In the genomic region with DNA sequence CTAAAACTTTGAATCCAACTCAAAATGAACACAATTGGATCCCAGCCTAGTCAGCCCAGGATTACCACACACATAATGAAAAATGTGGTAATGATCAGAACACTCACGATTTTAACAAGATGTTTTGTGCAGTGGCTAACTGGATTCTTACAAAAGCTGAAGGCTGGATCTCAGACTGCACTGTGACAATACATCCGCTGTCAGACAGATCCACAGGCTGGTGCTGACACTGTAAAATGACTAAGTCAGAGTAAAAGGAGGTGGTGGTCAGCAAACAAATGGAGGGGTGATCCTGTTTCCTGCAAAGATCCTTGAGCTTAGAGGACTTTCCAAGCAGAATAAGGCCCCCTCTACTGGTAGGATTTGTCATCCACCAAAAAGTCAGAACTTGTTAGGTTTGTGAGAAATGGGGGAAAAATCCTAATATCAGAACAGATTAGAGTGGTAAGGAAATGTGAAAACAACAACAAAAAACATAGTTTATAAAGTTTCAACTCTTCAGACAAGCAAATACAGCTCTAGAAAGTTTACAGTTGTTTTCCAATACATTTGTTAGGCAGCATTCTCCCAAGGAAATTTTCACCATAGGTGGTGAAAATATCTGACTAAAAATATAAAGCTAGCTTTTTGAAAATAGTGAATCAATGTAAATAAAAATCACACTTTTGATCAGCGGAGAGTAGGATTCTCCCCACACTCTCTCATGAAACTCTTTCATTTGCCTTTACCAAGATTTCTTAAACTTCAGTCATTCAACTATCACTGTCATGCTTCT, we compare ENCODE assay signal across 10 cellular contexts.
DNase-seq lines count a peak whose midpoint lies in the region; ATAC-seq and TF ChIP-seq lines count a peak whose summit lies in the region.
"Had no signal": no experiment of that assay in that cellular context is flagged by ENCODE, and none has a peak within 500 bp of the region (broad histone marks: within the 10 kb centered on the region; RNA-seq: fewer than 3 reads in every experiment).

No MANE protein-coding gene starts in this region.

- no peaks in the 10 kb centered on the region for H3K9me2 ChIP-seq in PC-9 (ENCODE audit: insufficient read depth)

- H3K4me3 Mint-ChIP-seq in nephron: peak overlapping the region; percentile 45 to 74 (median 71)
- H3K4me3 Mint-ChIP-seq in activated naive CD8-positive, alpha-beta T cell treated with anti-CD3 and anti-CD28 coated beads, Interleukin-2, amount 50 U/mL, for 24 hours: no peak overlapping the region
- H3K4me3 Mint-ChIP-seq: T-helper 1 cell treated with Interleukin-12 subunit alpha and Interleukin-12 subunit beta and Interleukin-4 antibody, amounts not matched to agents 30 μg/mL and 1 μg/mL, for 36 hours had no signal

- H3K9me3 Mint-ChIP-seq in nephron: peaks cover 7% of the 10 kb centered on the region
- H3K9me3 Mint-ChIP-seq in activated naive CD8-positive, alpha-beta T cell treated with anti-CD3 and anti-CD28 coated beads, Interleukin-2, amount 50 U/mL, for 24 hours: peaks cover 4% of the 10 kb centered on the region

- no peaks in the 10 kb centered on the region for H3K9me3 ChIP-seq in PC-9 (ENCODE audit: insufficient read depth, low read depth)

- intact Hi-C loops in PC-9 (cut with micrococcal nuclease; ENCODE audit: unreplicated experiment): loop anchor here (1.0 to 10.0 kb wide), 4 partner anchors 118 to 442 kb away; no protein-coding TSS in a partner anchor

- BruUV-seq in PC-9 (replicated peaks; lab: Mats Ljungman, UMichigan): no TSS peak

- no peaks in the 10 kb centered on the region for H3K79me2 ChIP-seq in PC-9 (ENCODE audit: low read depth)

- H3K36me3 Mint-ChIP-seq in nephron (ENCODE audit: low read depth): peaks cover 5% of the 10 kb centered on the region
- peaks cover 2% of the 10 kb centered on the region for H3K36me3 Mint-ChIP-seq in activated naive CD8-positive, alpha-beta T cell treated with anti-CD3 and anti-CD28 coated beads, Interleukin-2, amount 50 U/mL, for 24 hours (ENCODE audit: low read depth)

- H3K27ac ChIP-seq in PC-9: no peak overlapping the region

- no peaks in the 10 kb centered on the region for H3F3A ChIP-seq in PC-9 (ENCODE audit: insufficient read depth, low read depth)

- H4K20me1 ChIP-seq in PC-9 (ENCODE audit: insufficient read depth): no peaks in the 10 kb centered on the region

- peaks cover 4% of the 10 kb centered on the region for H3K27me3 Mint-ChIP-seq in nephron (ENCODE audit: low read depth)
- H3K27me3 Mint-ChIP-seq in activated naive CD8-positive, alpha-beta T cell treated with anti-CD3 and anti-CD28 coated beads, Interleukin-2, amount 50 U/mL, for 24 hours: no peaks in the 10 kb centered on the region

- DNase-seq in Caki2 (ENCODE audit: low read depth) (peak; percentile 38), HCEC 1CT (peak; percentile 58), PC-9 (peak in 1 of 2 experiments; percentile 16), epithelial cell of proximal tubule (ENCODE audit: low read depth) (no peak)
- no peak for DNase-seq in activated naive CD8-positive, alpha-beta T cell treated with anti-CD3 and anti-CD28 coated beads, Interleukin-2, amount 50 U/mL, for 24 hours

- H3K4me3 ChIP-seq in PC-9 (no peak overlapping the region), epithelial cell of proximal tubule (ENCODE audit: low read depth, low read length) (no peak overlapping the region)
- H3K4me3 ChIP-seq: skin epidermis had no signal

- CTCF ChIA-PET in PC-9 (lab: Charles Lee): interaction anchor here (1.2 to 1.3 kb wide), 2 partner anchors 23 to 114 kb away, joined by 4 to 5 read pairs; no protein-coding TSS in a partner anchor

- no peak for ATAC-seq in HG02623 (IDR thresholded peaks at IDR 0.05; ENCODE audit: unreplicated experiment)
- ATAC-seq in GM18873 (IDR thresholded peaks at IDR 0.05; ENCODE audit: low FRiP score, unreplicated experiment): no peak
- ATAC-seq in activated naive CD8-positive, alpha-beta T cell treated with anti-CD3 and anti-CD28 coated beads, Interleukin-2, amount 50 U/mL, for 24 hours: no peak

- no peak overlapping the region for H2AFZ ChIP-seq in PC-9

- H3K36me3 ChIP-seq in PC-9 (ENCODE audit: low read depth): no peaks in the 10 kb centered on the region

- TF ChIP-seq CTCF in PC-9 (conservative IDR thresholded peaks at IDR 0.05) (peak; percentile 84), epithelial cell of proximal tubule (conservative IDR thresholded peaks at IDR 0.05; ENCODE audit: low read depth, low read length) (peak; percentile 79), nephron (IDR thresholded peaks at IDR 0.05; ENCODE audit: unreplicated experiment in 3 of 3) (peak; percentile 68 to 75 (median 69))

- in situ Hi-C loops in Caki2 (cut with HindIII; ENCODE audit: low pct_unique_long_range_greater_than_20kb, low sequenced_read_pairs): no loop called here

- no peaks in the 10 kb centered on the region for H3K4me1 ChIP-seq in PC-9 (replicated peaks; ENCODE audit: insufficient read depth)

- POLR2A ChIA-PET in PC-9 (lab: Charles Lee; ENCODE audit: unreplicated experiment): no interaction called here

- peak overlapping the region; percentile 98 to 99 (median 98) for H3K27ac Mint-ChIP-seq in nephron
- no peak overlapping the region for H3K27ac Mint-ChIP-seq in activated naive CD8-positive, alpha-beta T cell treated with anti-CD3 and anti-CD28 coated beads, Interleukin-2, amount 50 U/mL, for 24 hours
- H3K27ac Mint-ChIP-seq: T-helper 1 cell treated with Interleukin-12 subunit alpha and Interleukin-12 subunit beta and Interleukin-4 antibody, amounts not matched to agents 30 μg/mL and 1 μg/mL, for 36 hours had no signal

- H3K27me3 ChIP-seq in PC-9 (ENCODE audit: insufficient read depth, low read depth): no peaks in the 10 kb centered on the region

- peaks cover 61% of the 10 kb centered on the region for H3K4me1 Mint-ChIP-seq in nephron
- H3K4me1 Mint-ChIP-seq in activated naive CD8-positive, alpha-beta T cell treated with anti-CD3 and anti-CD28 coated beads, Interleukin-2, amount 50 U/mL, for 24 hours: no peaks in the 10 kb centered on the region

- H3K4me2 ChIP-seq in PC-9: no peak overlapping the region

Comparison
In these comparisons a context has a peak if more than half of its experiments do, and no peak if none do; other contexts are left out.
1. DNase-seq: peak in Caki2 (single experiment) and HCEC 1CT (single experiment); none in epithelial cell of proximal tubule (single experiment) and activated naive CD8-positive, alpha-beta T cell treated with anti-CD3 and anti-CD28 coated beads, Interleukin-2, amount 50 U/mL, for 24 hours (single experiment).
2. Peak in every context shown above with its lines, with median percentiles within 50 percentile points of each other: CTCF ChIP-seq.